9 cellular contexts compared by ENCODE assay signal in genomic region chr3:16378920-16379319, GRCh38.
DNase-seq lines count a peak whose midpoint lies in the region; ATAC-seq lines count a peak whose summit lies in the region.
"Had no signal": no experiment of that assay in that cellular context is flagged by ENCODE, and none has a peak within 500 bp of the region (broad histone marks: within the 10 kb centered on the region; RNA-seq: fewer than 3 reads in every experiment).

No MANE protein-coding gene starts in this region.

- H3K36me3 Mint-ChIP-seq in dendritic cell treated with granulocyte-macrophage colony-stimulating factor and Interleukin-4, amounts not matched to agents 40 ng/mL and 50 ng/mL, for 4 days (ENCODE audit: low read depth): peaks cover 64% of the 10 kb centered on the region

- peak; percentile 79 for DNase-seq in EH (ENCODE audit: low read depth)
- DNase-seq in caudate nucleus (lab: John Stamatoyannopoulos, UW): no peak
- DNase-seq in islet precursor cell: no peak
- no peak for DNase-seq in ACHN
- no peak for DNase-seq in NCI-H1105 treated with DMSO at 0.1 percent for 48 hours (lab: John Stamatoyannopoulos, UW)

- H3K9me3 Mint-ChIP-seq in dendritic cell treated with granulocyte-macrophage colony-stimulating factor and Interleukin-4, amounts not matched to agents 40 ng/mL and 50 ng/mL, for 4 days: no peaks in the 10 kb centered on the region

- ATAC-seq in GM19463 (IDR thresholded peaks at IDR 0.05; ENCODE audit: unreplicated experiment): peak; percentile 49
- peak; percentile 64 for ATAC-seq in HG03354 (IDR thresholded peaks at IDR 0.05; ENCODE audit: poor library complexity, severe bottlenecking, unreplicated experiment)
- ATAC-seq: HCT116 had no signal

- no peak overlapping the region for H3K4me3 Mint-ChIP-seq in dendritic cell treated with granulocyte-macrophage colony-stimulating factor and Interleukin-4, amounts not matched to agents 40 ng/mL and 50 ng/mL, for 4 days

- peaks cover 60% of the 10 kb centered on the region for H3K4me1 Mint-ChIP-seq in dendritic cell treated with granulocyte-macrophage colony-stimulating factor and Interleukin-4, amounts not matched to agents 40 ng/mL and 50 ng/mL, for 4 days (ENCODE audit: low read depth)

- in situ Hi-C loops in ACHN (cut with HindIII; ENCODE audit: low pct_ligation_motif_present, low pct_unique_long_range_greater_than_20kb, low sequenced_read_pairs): no loop called here

- intact Hi-C loops in dendritic cell treated with granulocyte-macrophage colony-stimulating factor and Interleukin-4, amounts not matched to agents 40 ng/mL and 50 ng/mL, for 4 days (cut with micrococcal nuclease): loop anchor here (10.0 kb wide), 1 partner anchor 64 kb away; no protein-coding TSS in a partner anchor

- no peaks in the 10 kb centered on the region for H3K27me3 Mint-ChIP-seq in dendritic cell treated with granulocyte-macrophage colony-stimulating factor and Interleukin-4, amounts not matched to agents 40 ng/mL and 50 ng/mL, for 4 days

- H3K27ac Mint-ChIP-seq in dendritic cell treated with granulocyte-macrophage colony-stimulating factor and Interleukin-4, amounts not matched to agents 40 ng/mL and 50 ng/mL, for 4 days: peak overlapping the region; percentile 69

- no peak overlapping the region for H3K27ac ChIP-seq in caudate nucleus (ENCODE audit: low read depth, low read length)
